In genomic region chr13:76885203-76886004, GRCh38 we compare ENCODE assay signal across 8 cellular contexts. TPM values are rescaled to one million over a fixed set of nuclear protein-coding genes. Genes with fewer than 3 reads are reported as not detected.
A peak's percentile ranks its signal among the peaks of the same experiment; 100 is the strongest.
DNase-seq lines count a peak whose midpoint lies in the region; ATAC-seq and TF ChIP-seq lines count a peak whose summit lies in the region.

No MANE protein-coding gene starts in this region.

- intact Hi-C loops in left lung (cut with DNase I) = loop anchor here in 1 of 2 donors (5.0 kb wide), 1 partner anchor 218 kb away; no protein-coding TSS in a partner anchor

- DNase-seq in NCI-H1417 (lab: John Stamatoyannopoulos, UW) (peak in 2 of 3 experiments; percentile 85 to 89), NCI-H1417 treated with DMSO at 0.1 percent for 48 hours (lab: John Stamatoyannopoulos, UW) (no peak), NCI-H1694 (lab: John Stamatoyannopoulos, UW) (peak; percentile 53), choroid plexus epithelial cell (ENCODE audit: low read depth) (peak; percentile 86), left lung (peak; percentile 90 to 92)
- peak; percentile 23 to 34 for DNase-seq in activated CD4-positive, alpha-beta T cell treated with anti-CD3 and anti-CD28 coated beads for 24 hours (ENCODE audit: low read depth in 2 of 2)
- peak; percentile 31 to 48 for DNase-seq in stimulated activated CD4-positive, alpha-beta T cell treated with anti-CD3 and anti-CD28 coated beads, Interleukin-2, amount 100 ng/mL, for 48 hours

- H3K27ac ChIP-seq in left lung = peak overlapping the region; percentile 95 to 98

- no peaks in the 10 kb centered on the region for H3K36me3 ChIP-seq in left lung

- H3K4me1 ChIP-seq in left lung = peaks cover 0 to 34% of the 10 kb centered on the region in 2 donors

- ATAC-seq in HG02678 (IDR thresholded peaks at IDR 0.05; ENCODE audit: unreplicated experiment) (peak; percentile 38), left lung (peak; percentile 65)

- H3K9me3 ChIP-seq in left lung = no peaks in the 10 kb centered on the region

- H3K4me3 ChIP-seq in choroid plexus epithelial cell (ENCODE audit: low read depth, low read length) (peak overlapping the region; percentile 77), left lung (peak overlapping the region; percentile 80 to 83)

- TF ChIP-seq CTCF in choroid plexus epithelial cell (conservative IDR thresholded peaks at IDR 0.05; ENCODE audit: low read depth, low read length) (peak; percentile 62), left lung (IDR thresholded peaks at IDR 0.05) (peak in 1 of 2 donors; percentile 6)

- no peaks in the 10 kb centered on the region for H3K27me3 ChIP-seq in left lung

RNA-seq across cellular contexts. Expression of gene KCTD12, which starts 0.8 kb away (rescaled TPM):
- 100 to 1,000 TPM; 153 to 193 TPM for total RNA-seq in left lung
